ENCODE assay signal across 27 cellular contexts in genomic region chr2:23813438-23813837, GRCh38.
"Had no signal": no experiment of that assay in that cellular context is flagged by ENCODE, and none has a peak within 500 bp of the region (broad histone marks: within the 10 kb centered on the region; RNA-seq: fewer than 3 reads in every experiment).

No MANE protein-coding gene starts in this region.

- H3K4me3 ChIP-seq: left ventricle myocardium inferior, lung, mucosa of descending colon, pancreas, prostate gland, sigmoid colon, spleen, suprapubic skin, thoracic aorta, tibial artery, vagina had no signal

- ATAC-seq: mucosa of descending colon; naive thymus-derived CD4-positive, alpha-beta T cell; natural killer cell treated with Interleukin-12 subunit alpha and Interleukin-12 subunit beta and Interleukin-15 and Interleukin-18, amount 100 ng/mL, for 72 hours; pancreas; right cardiac atrium; stimulated activated effector memory CD8-positive, alpha-beta T cell treated with anti-CD3 and anti-CD28 coated beads, Interleukin-12 subunit alpha, Interleukin-12 subunit beta, amount 100 ng/mL, for 72 hours had no signal

- H3K27ac ChIP-seq: left ventricle myocardium inferior, pancreas, prostate gland, sigmoid colon, spleen, suprapubic skin, thoracic aorta, tibial artery, vagina had no signal

- H3K27me3 Mint-ChIP-seq: naive thymus-derived CD4-positive, alpha-beta T cell; natural killer cell treated with Interleukin-12 subunit alpha and Interleukin-12 subunit beta and Interleukin-15 and Interleukin-18, amount 100 ng/mL, for 72 hours; stimulated activated naive CD8-positive, alpha-beta T cell treated with anti-CD3 and anti-CD28 coated beads, Interleukin-15, Interleukin-2, amounts not matched to agents 100 ng/mL and 50 ng/mL, for 24 hours had no signal

- DNase-seq: hypothalamus; immature natural killer cell; kidney; left ventricle myocardium inferior; midbrain; mucosa of descending colon; naive thymus-derived CD4-positive, alpha-beta T cell; nucleus accumbens; pancreas; posterior cingulate gyrus; retina; right cardiac atrium; sigmoid colon; small intestine; spleen; stimulated activated CD4-positive, alpha-beta T cell treated with anti-CD3 and anti-CD28 coated beads, Interleukin-4, amount 100 ng/mL, for 24 hours; stimulated activated naive CD4-positive, alpha-beta T cell; tibial artery; trophoblast cell had no signal

- H3K9me3 Mint-ChIP-seq: immature natural killer cell; naive thymus-derived CD4-positive, alpha-beta T cell; natural killer cell treated with Interleukin-12 subunit alpha and Interleukin-12 subunit beta and Interleukin-15 and Interleukin-18, amount 100 ng/mL, for 72 hours; stimulated activated effector memory CD8-positive, alpha-beta T cell treated with anti-CD3 and anti-CD28 coated beads, Interleukin-12 subunit alpha, Interleukin-12 subunit beta, amount 100 ng/mL, for 72 hours; stimulated activated naive CD8-positive, alpha-beta T cell treated with anti-CD3 and anti-CD28 coated beads, Interleukin-15, Interleukin-2, amounts not matched to agents 100 ng/mL and 50 ng/mL, for 24 hours had no signal

- H3K4me1 Mint-ChIP-seq: immature natural killer cell; stimulated activated effector memory CD8-positive, alpha-beta T cell treated with anti-CD3 and anti-CD28 coated beads, Interleukin-12 subunit alpha, Interleukin-12 subunit beta, amount 100 ng/mL, for 72 hours had no signal

- H3K4me3 Mint-ChIP-seq: immature natural killer cell; naive thymus-derived CD4-positive, alpha-beta T cell; natural killer cell treated with Interleukin-12 subunit alpha and Interleukin-12 subunit beta and Interleukin-15 and Interleukin-18, amount 100 ng/mL, for 72 hours; stimulated activated effector memory CD8-positive, alpha-beta T cell treated with anti-CD3 and anti-CD28 coated beads, Interleukin-12 subunit alpha, Interleukin-12 subunit beta, amount 100 ng/mL, for 72 hours; stimulated activated naive CD8-positive, alpha-beta T cell treated with anti-CD3 and anti-CD28 coated beads, Interleukin-15, Interleukin-2, amounts not matched to agents 100 ng/mL and 50 ng/mL, for 24 hours had no signal

- H3K36me3 ChIP-seq: prostate gland had no signal

- H3K4me1 ChIP-seq: left ventricle myocardium inferior, pancreas, prostate gland, sigmoid colon, spleen, suprapubic skin, tibial artery, vagina had no signal

- H3K27ac Mint-ChIP-seq: immature natural killer cell; naive thymus-derived CD4-positive, alpha-beta T cell; natural killer cell treated with Interleukin-12 subunit alpha and Interleukin-12 subunit beta and Interleukin-15 and Interleukin-18, amount 100 ng/mL, for 72 hours; stimulated activated effector memory CD8-positive, alpha-beta T cell treated with anti-CD3 and anti-CD28 coated beads, Interleukin-12 subunit alpha, Interleukin-12 subunit beta, amount 100 ng/mL, for 72 hours; stimulated activated naive CD8-positive, alpha-beta T cell treated with anti-CD3 and anti-CD28 coated beads, Interleukin-15, Interleukin-2, amounts not matched to agents 100 ng/mL and 50 ng/mL, for 24 hours had no signal

- H3K27me3 ChIP-seq: pancreas, sigmoid colon, spleen, suprapubic skin, tibial artery, vagina had no signal

- H3K9me3 ChIP-seq: left ventricle myocardium inferior, mucosa of descending colon, pancreas, prostate gland, sigmoid colon, spleen, suprapubic skin, thoracic aorta, tibial artery, vagina had no signal
